In the genomic region with DNA sequence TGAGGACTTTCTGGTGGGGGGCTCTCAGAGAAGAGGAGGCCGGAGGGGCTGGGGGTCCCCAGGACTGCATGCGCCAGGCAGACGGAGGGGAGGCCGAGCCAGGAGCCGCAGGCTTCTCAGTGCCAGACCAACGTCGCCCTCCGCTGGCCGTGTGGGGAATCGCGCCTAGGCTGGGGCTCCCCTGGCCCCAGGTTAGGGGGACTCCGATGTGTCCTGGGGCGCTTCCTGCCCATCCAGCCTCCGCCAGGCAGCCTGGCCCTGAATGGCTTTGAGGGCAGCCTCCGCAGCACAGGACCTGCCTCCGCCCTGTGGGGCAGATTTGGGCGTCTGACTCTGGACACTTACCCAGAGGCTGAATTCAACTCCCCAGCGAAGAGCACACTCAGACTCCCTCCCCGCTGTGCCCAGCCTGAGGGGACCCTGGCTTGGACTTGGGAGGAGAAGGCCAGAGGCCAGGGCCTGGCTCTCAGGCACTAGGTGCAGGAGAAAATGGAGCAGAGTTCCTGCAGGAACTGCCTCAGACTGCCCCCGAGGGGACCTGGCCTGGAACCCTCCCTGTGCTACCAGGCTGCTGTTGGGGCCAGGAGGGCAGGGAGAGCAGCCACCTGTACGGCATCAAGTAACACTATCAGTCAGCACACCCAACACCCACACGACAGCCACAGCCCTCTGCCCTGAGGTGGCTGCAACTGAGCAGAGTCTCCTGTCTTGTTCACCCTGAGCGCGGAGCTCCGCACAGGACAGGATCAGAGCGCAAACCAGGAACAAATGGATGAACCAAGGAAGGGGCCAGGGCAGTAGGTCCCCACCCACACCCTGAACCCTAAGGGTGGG, we compare ENCODE assay signal across 8 cellular contexts. TPM values are rescaled to one million over a fixed set of nuclear protein-coding genes. Genes with fewer than 3 reads are reported as not detected.
DNase-seq lines count a peak whose midpoint lies in the region; ATAC-seq, FAIRE-seq and TF ChIP-seq lines count a peak whose summit lies in the region.

No MANE protein-coding gene starts in this region.

- no peaks in the 10 kb centered on the region for H3K9me3 Mint-ChIP-seq in Caco-2 (ENCODE audit: unreplicated experiment)

- H3K27ac Mint-ChIP-seq in Caco-2 (ENCODE audit: unreplicated experiment), result no peak overlapping the region

- H3K36me3 Mint-ChIP-seq in Caco-2 (ENCODE audit: insufficient read depth, unreplicated experiment), result no peaks in the 10 kb centered on the region

- H3K9me3 ChIP-seq in Caco-2 (no peaks in the 10 kb centered on the region), WERI-Rb-1 (ENCODE audit: severe bottlenecking) (no peaks in the 10 kb centered on the region), kidney (ENCODE audit: control insufficient read depth in 1 of 2, low read length in 2 of 2) (no peaks in the 10 kb centered on the region)

- FAIRE-seq in kidney (lab: Jason Lieb, UNC), result no peak

- no peak overlapping the region for H3K4me3 ChIP-seq in Caco-2 (ENCODE audit: low read depth, low read length)
- H3K4me3 ChIP-seq in WERI-Rb-1 (ENCODE audit: low read depth, low read length), result no peak overlapping the region
- no peak overlapping the region for H3K4me3 ChIP-seq in kidney (ENCODE audit: low read length in 2 of 2)

- peak; percentile 43 for ATAC-seq in GM19351 (IDR thresholded peaks at IDR 0.05; ENCODE audit: unreplicated experiment)

- no peaks in the 10 kb centered on the region for H3K27me3 Mint-ChIP-seq in Caco-2 (ENCODE audit: insufficient read depth, unreplicated experiment)

- H3K27me3 ChIP-seq in Caco-2 (replicated peaks; ENCODE audit: control insufficient read depth, insufficient read depth, low read length) (no peaks in the 10 kb centered on the region; the same call in 1 of the 2 replicates), WERI-Rb-1 (ENCODE audit: insufficient read depth, low read depth, severe bottlenecking) (peaks cover 35% of the 10 kb centered on the region)

- no peaks in the 10 kb centered on the region for H3K36me3 ChIP-seq in Caco-2 (ENCODE audit: control insufficient read depth, insufficient read depth, low read length)
- H3K36me3 ChIP-seq in WERI-Rb-1, result no peaks in the 10 kb centered on the region
- H3K36me3 ChIP-seq in kidney (ENCODE audit: control insufficient read depth in 1 of 2, insufficient read depth in 2 of 2, low read length in 2 of 2), result no peaks in the 10 kb centered on the region

- H3K9ac ChIP-seq in kidney (ENCODE audit: low read length in 2 of 2), result no peak overlapping the region

- no peak overlapping the region for H3K4me3 Mint-ChIP-seq in Caco-2 (ENCODE audit: unreplicated experiment)

- intact Hi-C loops in Caco-2 (cut with micrococcal nuclease; ENCODE audit: unreplicated experiment) (no loop called here), kidney (cut with DNase I) (no loop called here)

- CTCF ChIA-PET in Caco-2 (lab: Charles Lee), result no interaction called here

- POLR2A ChIA-PET in Caco-2 (lab: Charles Lee), result no interaction called here

- peak in 1 of 2 experiments; percentile 22 for DNase-seq in Caco-2
- DNase-seq in WERI-Rb-1, result peak; percentile 71
- DNase-seq in kidney, result peak; percentile 68
- no peak for DNase-seq in medulla oblongata (ENCODE audit: extremely low spot score)
- DNase-seq in activated gamma-delta T cell treated with Interleukin-2 at 50 U/mL for 16 hours, result no peak
- DNase-seq in cerebellum (ENCODE audit: low spot score), result no peak
- no peak for DNase-seq in activated naive CD4-positive, alpha-beta T cell treated with anti-CD3 and anti-CD28 coated beads, Interleukin-2, amount 50 U/mL, for 16 hours

- TF ChIP-seq CTCF in Caco-2 (IDR thresholded peaks at IDR 0.05; ENCODE audit: insufficient read depth in 1 of 2, low read depth in 1 of 2, low read length in 1 of 2, severe bottlenecking in 1 of 2, unreplicated experiment in 1 of 2) (peak; percentile 42 to 71), WERI-Rb-1 (IDR thresholded peaks at IDR 0.05; ENCODE audit: low read depth, low read length) (peak; percentile 92), kidney (IDR thresholded peaks at IDR 0.05; ENCODE audit: borderline replicate concordance, extremely low read depth, insufficient read depth) (no peak)

- no TSS peak for BruUV-seq in Caco-2 (replicated peaks; lab: Mats Ljungman, UMichigan)

- no peaks in the 10 kb centered on the region for H3K4me1 Mint-ChIP-seq in Caco-2 (ENCODE audit: low read depth, unreplicated experiment)

- H3K4me1 ChIP-seq in Caco-2 (no peaks in the 10 kb centered on the region), kidney (ENCODE audit: control insufficient read depth in 1 of 2, insufficient read depth in 1 of 2, low read depth in 1 of 2, low read length in 2 of 2) (peaks cover 0 to 2% of the 10 kb centered on the region in 2 donors)

- no peak overlapping the region for H3K27ac ChIP-seq in WERI-Rb-1
- H3K27ac ChIP-seq in kidney (ENCODE audit: low read depth in 2 of 2, low read length in 2 of 2), result no peak overlapping the region

RNA-seq across cellular contexts. Expression of a gene that starts 0.6 kb away (rescaled TPM):
- not detected in 2 replicates for total RNA-seq in Caco-2 (2022)
- total RNA-seq in kidney, result 0.16 TPM
- polyA plus RNA-seq in kidney (ENCODE audit: insufficient read depth, low read depth, low replicate concordance), result not detected
- 0.27 TPM for total RNA-seq in cerebellum

Comparison
In these comparisons a context has a peak if more than half of its experiments do, and no peak if none do; other contexts are left out.
1. DNase-seq: peak in WERI-Rb-1 (single experiment) and kidney (single experiment); none in medulla oblongata (single experiment), activated gamma-delta T cell treated with Interleukin-2 at 50 U/mL for 16 hours (single experiment), cerebellum (single experiment) and activated naive CD4-positive, alpha-beta T cell treated with anti-CD3 and anti-CD28 coated beads, Interleukin-2, amount 50 U/mL, for 16 hours (single experiment).